Comparison of ENCODE assay signal across 8 cellular contexts in genomic region chr6:111566873-111567517, GRCh38. TPM values are rescaled to one million over a fixed set of nuclear protein-coding genes. Genes with fewer than 3 reads are reported as not detected.
A peak's percentile ranks its signal among the peaks of the same experiment; 100 is the strongest.
DNase-seq lines count a peak whose midpoint lies in the region; ATAC-seq, FAIRE-seq and TF ChIP-seq lines count a peak whose summit lies in the region.

No MANE protein-coding gene starts in this region.

- H3K14ac ChIP-seq in trophoblast cell (ENCODE audit: low read length): no peak overlapping the region

- H3K4me3 ChIP-seq in muscle layer of colon (ENCODE audit: low read depth in 1 of 2, low read length in 2 of 2) (peak overlapping the region in 1 of 2 donors; percentile 6), OCI-LY7 (ENCODE audit: low read depth, low read length, poor library complexity, severe bottlenecking) (no peak overlapping the region), trophoblast cell (ENCODE audit: low read depth, low read length) (no peak overlapping the region)

- H4K91ac ChIP-seq in trophoblast cell (ENCODE audit: low read depth, low read length): no peak overlapping the region

- no peaks in the 10 kb centered on the region for H3K9me2 ChIP-seq in OCI-LY7 (ENCODE audit: insufficient read depth, low read length)

- H2AFZ ChIP-seq in OCI-LY7 (ENCODE audit: low read length) (no peak overlapping the region), trophoblast cell (ENCODE audit: insufficient read depth, low read length, poor library complexity) (no peak overlapping the region)

- ATAC-seq in activated naive CD8-positive, alpha-beta T cell treated with anti-CD3 and anti-CD28 coated beads, Interleukin-2, amount 10 ng/mL, durations not matched to agents 7 days and 5 days (ENCODE audit: low read depth): peak; percentile 53
- ATAC-seq in HG03571 (IDR thresholded peaks at IDR 0.05; ENCODE audit: unreplicated experiment): no peak

- H3K9me3 ChIP-seq in muscle layer of colon (ENCODE audit: low read length) (no peaks in the 10 kb centered on the region), OCI-LY7 (ENCODE audit: low read length) (no peaks in the 10 kb centered on the region), trophoblast cell (ENCODE audit: insufficient read depth, low read depth, low read length) (no peaks in the 10 kb centered on the region)

- peaks cover 39% of the 10 kb centered on the region for H3K4me1 Mint-ChIP-seq in activated naive CD8-positive, alpha-beta T cell treated with anti-CD3 and anti-CD28 coated beads, Interleukin-2, amount 10 ng/mL, durations not matched to agents 7 days and 5 days

- POLR2A ChIA-PET in activated naive CD8-positive, alpha-beta T cell treated with anti-CD3 and anti-CD28 coated beads, Interleukin-2, amount 10 ng/mL, durations not matched to agents 7 days and 5 days (lab: Charles Lee): interaction anchor here (1.2 to 1.7 kb wide), 3 partner anchors 45 to 84 kb away, joined by 4 to 7 read pairs (median 5); partner anchors contain the start of gene REV3L
- POLR2A ChIA-PET in OCI-LY7 (lab: Charles Lee): interaction anchor here (0.6 to 0.9 kb wide), 2 partner anchors 39 to 852 kb away, joined by 3 read pairs; partner anchors contain the start of gene TRAF3IP2

- no TSS peak for BruUV-seq in OCI-LY7 (replicated peaks; lab: Mats Ljungman, UMichigan)

- H4K12ac ChIP-seq in trophoblast cell (ENCODE audit: low read depth, low read length): no peak overlapping the region

- intact Hi-C loops in OCI-LY7 (cut with micrococcal nuclease; ENCODE audit: unreplicated experiment): loop anchor here (1.0 kb wide), 2 partner anchors 84 to 308 kb away; partner anchors contain the start of gene REV3L

- no peak overlapping the region for H3K18ac ChIP-seq in trophoblast cell (ENCODE audit: low read length)

- CTCF ChIA-PET in OCI-LY7 (lab: Charles Lee; ENCODE audit: unreplicated experiment): no interaction called here

- H4K8ac ChIP-seq in trophoblast cell (ENCODE audit: low read depth, low read length): no peak overlapping the region

- no peak overlapping the region for H3K23ac ChIP-seq in trophoblast cell (ENCODE audit: low read length)

- TF ChIP-seq POLR2A in GM12892 (IDR thresholded peaks at IDR 0.05; ENCODE audit: low read depth, low read length): no peak

- no peaks in the 10 kb centered on the region for H4K20me1 ChIP-seq in OCI-LY7 (ENCODE audit: insufficient read depth, low read length)

- no peak overlapping the region for H2AK5ac ChIP-seq in trophoblast cell (ENCODE audit: low read length)

- no peak overlapping the region for H2BK120ac ChIP-seq in trophoblast cell (ENCODE audit: insufficient read depth, low read length, poor library complexity)

- H3K4ac ChIP-seq in trophoblast cell (ENCODE audit: low read depth, low read length): no peak overlapping the region

- DNase-seq in COLO668 (lab: John Stamatoyannopoulos, UW; ENCODE audit: unreplicated experiment): peak; percentile 54
- DNase-seq in NCI-H187 (lab: John Stamatoyannopoulos, UW): peak; percentile 67 to 90
- DNase-seq in activated naive CD8-positive, alpha-beta T cell treated with anti-CD3 and anti-CD28 coated beads, Interleukin-2, amount 10 ng/mL, durations not matched to agents 7 days and 5 days: peak; percentile 39
- no peak for DNase-seq in GM12892 (ENCODE audit: insufficient read length)
- no peak for DNase-seq in OCI-LY7 (ENCODE audit: low spot score)
- no peak for DNase-seq in trophoblast cell

- no peaks in the 10 kb centered on the region for H3K27me3 ChIP-seq in muscle layer of colon (ENCODE audit: control insufficient read depth in 1 of 2, insufficient read depth in 2 of 2, low read length in 2 of 2)
- no peaks in the 10 kb centered on the region for H3K27me3 ChIP-seq in trophoblast cell (ENCODE audit: insufficient read depth, low read length)

- H3K27me3 Mint-ChIP-seq in activated naive CD8-positive, alpha-beta T cell treated with anti-CD3 and anti-CD28 coated beads, Interleukin-2, amount 10 ng/mL, durations not matched to agents 7 days and 5 days: no peaks in the 10 kb centered on the region

- WGBS in trophoblast cell (ENCODE audit: extremely low coverage, insufficient coverage, insufficient read length): no CpG with 5 or more reads among the region's 19 CpGs

- H3K79me2 ChIP-seq in OCI-LY7 (ENCODE audit: insufficient read depth, low read depth, low read length): no peaks in the 10 kb centered on the region
- no peaks in the 10 kb centered on the region for H3K79me2 ChIP-seq in trophoblast cell (ENCODE audit: control insufficient read depth, insufficient read depth, low read length, poor library complexity)

- H2BK5ac ChIP-seq in trophoblast cell (ENCODE audit: low read depth, low read length, poor library complexity): no peak overlapping the region

- FAIRE-seq in GM12892 (lab: Jason Lieb, UNC): no peak

- peaks cover 61% of the 10 kb centered on the region for H3K36me3 Mint-ChIP-seq in activated naive CD8-positive, alpha-beta T cell treated with anti-CD3 and anti-CD28 coated beads, Interleukin-2, amount 10 ng/mL, durations not matched to agents 7 days and 5 days

- H3K27ac ChIP-seq in muscle layer of colon (ENCODE audit: low read depth, low read length) (peak overlapping the region; percentile 3), OCI-LY7 (ENCODE audit: low read depth, low read length, poor library complexity, severe bottlenecking) (no peak overlapping the region), trophoblast cell (ENCODE audit: low read depth, low read length) (no peak overlapping the region)

- H3K4me3 Mint-ChIP-seq in activated naive CD8-positive, alpha-beta T cell treated with anti-CD3 and anti-CD28 coated beads, Interleukin-2, amount 10 ng/mL, durations not matched to agents 7 days and 5 days: peak overlapping the region; percentile 77

- H3K27ac Mint-ChIP-seq in activated naive CD8-positive, alpha-beta T cell treated with anti-CD3 and anti-CD28 coated beads, Interleukin-2, amount 10 ng/mL, durations not matched to agents 7 days and 5 days: peak overlapping the region; percentile 94

- no peaks in the 10 kb centered on the region for H3K79me1 ChIP-seq in trophoblast cell (ENCODE audit: low read length)

- TF ChIP-seq CTCF in OCI-LY7 (conservative IDR thresholded peaks at IDR 0.05; ENCODE audit: low read length): no peak

- H3K4me1 ChIP-seq in muscle layer of colon (ENCODE audit: insufficient read depth, low read length): peaks cover 42% of the 10 kb centered on the region
- peaks cover 13% of the 10 kb centered on the region for H3K4me1 ChIP-seq in OCI-LY7 (ENCODE audit: insufficient read depth, low read length, poor library complexity, severe bottlenecking)
- peaks cover 9% of the 10 kb centered on the region in 2 experiments for H3K4me1 ChIP-seq in trophoblast cell (ENCODE audit: control insufficient read depth in 1 of 2, insufficient read depth in 2 of 2, low read length in 2 of 2)

- H3K36me3 ChIP-seq in muscle layer of colon (ENCODE audit: insufficient read depth, low read length) (peaks cover 2% of the 10 kb centered on the region), OCI-LY7 (ENCODE audit: insufficient read depth, low read length) (peaks cover 72% of the 10 kb centered on the region), trophoblast cell (ENCODE audit: control insufficient read depth in 1 of 2, insufficient read depth in 2 of 2, low read length in 2 of 2) (peaks cover 18 to 19% of the 10 kb centered on the region in 2 experiments)

- no peaks in the 10 kb centered on the region for H3K9me3 Mint-ChIP-seq in activated naive CD8-positive, alpha-beta T cell treated with anti-CD3 and anti-CD28 coated beads, Interleukin-2, amount 10 ng/mL, durations not matched to agents 7 days and 5 days

- no peak overlapping the region for H3K4me2 ChIP-seq in OCI-LY7 (ENCODE audit: low read length)
- no peak overlapping the region for H3K4me2 ChIP-seq in trophoblast cell (ENCODE audit: low read length)

- H3K9ac ChIP-seq in muscle layer of colon (ENCODE audit: low read length) (no peak overlapping the region), trophoblast cell (ENCODE audit: low read length) (no peak overlapping the region)

- no peak overlapping the region for H2BK12ac ChIP-seq in trophoblast cell (ENCODE audit: low read length)

RNA-seq across cellular contexts. Expression of gene TRAF3IP2, which starts 38.7 kb away (rescaled TPM):
- total RNA-seq in activated naive CD8-positive, alpha-beta T cell treated with anti-CD3 and anti-CD28 coated beads, Interleukin-2, amount 10 ng/mL, durations not matched to agents 7 days and 5 days: 10 to 100 TPM; 25.8 to 28.3 TPM
- polyA plus RNA-seq in GM12892 (2012; ENCODE audit: missing spikeins): 18.3 TPM
- 9.4 and 9.5 TPM in 2 replicates for total RNA-seq in OCI-LY7 (2014; rRNA removed; shearing (Covaris generic))
- 20.3 and 21.9 TPM in 2 replicates for total RNA-seq in OCI-LY7 (2022)
- polyA plus RNA-seq in trophoblast cell (2013): 17.6 and 19.0 TPM in 2 replicates

Comparison
In these comparisons a context has a peak if more than half of its experiments do, and no peak if none do; other contexts are left out.
1. DNase-seq: peak in COLO668 (single experiment), NCI-H187 (2 of 2) and activated naive CD8-positive, alpha-beta T cell treated with anti-CD3 and anti-CD28 coated beads, Interleukin-2, amount 10 ng/mL, durations not matched to agents 7 days and 5 days (single experiment); none in GM12892 (single experiment), OCI-LY7 (single experiment) and trophoblast cell (0 of 2).